Comparison of ENCODE assay signal across 17 cellular contexts in genomic region chr1:171606402-171606941, GRCh38. TPM values are rescaled to one million over a fixed set of nuclear protein-coding genes. Genes with fewer than 3 reads are reported as not detected.
A peak's percentile ranks its signal among the peaks of the same experiment; 100 is the strongest.
DNase-seq lines count a peak whose midpoint lies in the region; ATAC-seq and TF ChIP-seq lines count a peak whose summit lies in the region.
"Had no signal": no experiment of that assay in that cellular context is flagged by ENCODE, and none has a peak within 500 bp of the region (broad histone marks: within the 10 kb centered on the region; RNA-seq: fewer than 3 reads in every experiment).

No MANE protein-coding gene starts in this region.

- ATAC-seq in GM18861 (IDR thresholded peaks at IDR 0.05; ENCODE audit: unreplicated experiment) (peak; percentile 62), HG02678 (IDR thresholded peaks at IDR 0.05; ENCODE audit: unreplicated experiment) (peak; percentile 70), naive B cell (ENCODE audit: low read depth in 2 of 2) (no peak)
- ATAC-seq in stimulated activated naive CD8-positive, alpha-beta T cell treated with anti-CD3 and anti-CD28 coated beads, Interleukin-15, amount 100 ng/mL, for 72 hours, result no peak
- ATAC-seq: PC-3 had no signal

- no peaks in the 10 kb centered on the region for H3K9me3 Mint-ChIP-seq in naive B cell
- H3K9me3 Mint-ChIP-seq in stimulated activated naive CD8-positive, alpha-beta T cell treated with anti-CD3 and anti-CD28 coated beads, Interleukin-15, amount 100 ng/mL, for 72 hours, result no peaks in the 10 kb centered on the region
- H3K9me3 Mint-ChIP-seq: T-helper 1 cell treated with Interleukin-12 subunit alpha and Interleukin-12 subunit beta and Interleukin-4 antibody, amounts not matched to agents 30 μg/mL and 1 μg/mL, for 36 hours had no signal

- H2AFZ ChIP-seq in OCI-LY1 (ENCODE audit: low read length), result peak overlapping the region; percentile 97

- H3K27me3 ChIP-seq in OCI-LY1 (ENCODE audit: insufficient read depth, low read length), result no peaks in the 10 kb centered on the region
- H3K27me3 ChIP-seq: breast epithelium had no signal

- peak overlapping the region; percentile 37; the same call in 1 of the 2 replicates for H3K9ac ChIP-seq in OCI-LY1 (ENCODE audit: low read length)

- no peaks in the 10 kb centered on the region for H4K20me1 ChIP-seq in OCI-LY1 (ENCODE audit: insufficient read depth, low read length)

- peaks cover 0 to 7% (median 6%) of the 10 kb centered on the region in 3 donors for H3K4me1 Mint-ChIP-seq in naive B cell
- no peaks in the 10 kb centered on the region for H3K4me1 Mint-ChIP-seq in stimulated activated naive CD8-positive, alpha-beta T cell treated with anti-CD3 and anti-CD28 coated beads, Interleukin-15, amount 100 ng/mL, for 72 hours

- peak overlapping the region; percentile 15 to 92 (median 65) for H3K27ac Mint-ChIP-seq in naive B cell
- no peak overlapping the region for H3K27ac Mint-ChIP-seq in stimulated activated naive CD8-positive, alpha-beta T cell treated with anti-CD3 and anti-CD28 coated beads, Interleukin-15, amount 100 ng/mL, for 72 hours
- H3K27ac Mint-ChIP-seq: T-helper 1 cell treated with Interleukin-12 subunit alpha and Interleukin-12 subunit beta and Interleukin-4 antibody, amounts not matched to agents 30 μg/mL and 1 μg/mL, for 36 hours had no signal

- H3K27ac ChIP-seq in OCI-LY1 (ENCODE audit: low read depth, low read length, poor library complexity, severe bottlenecking), result peak overlapping the region; percentile 36
- H3K27ac ChIP-seq: breast epithelium, left ventricle myocardium inferior had no signal

- H3F3A ChIP-seq in OCI-LY1 (ENCODE audit: insufficient read depth, low read length), result no peaks in the 10 kb centered on the region

- no peaks in the 10 kb centered on the region for H3K9me2 ChIP-seq in OCI-LY1 (ENCODE audit: low read depth, low read length)

- no peaks in the 10 kb centered on the region for H3K36me3 ChIP-seq in OCI-LY1 (ENCODE audit: insufficient read depth, low read length)
- H3K36me3 ChIP-seq: breast epithelium, left ventricle myocardium inferior had no signal

- no peaks in the 10 kb centered on the region for H3K9me3 ChIP-seq in OCI-LY1 (ENCODE audit: low read length)
- H3K9me3 ChIP-seq: breast epithelium, left ventricle myocardium inferior had no signal

- no peak for TF ChIP-seq CTCF in OCI-LY1 (IDR thresholded peaks at IDR 0.05; ENCODE audit: low read length)

- no peak for DNase-seq in naive B cell
- DNase-seq in NCI-H2029 (lab: John Stamatoyannopoulos, UW), result no peak
- no peak for DNase-seq in stimulated activated naive CD8-positive, alpha-beta T cell treated with anti-CD3 and anti-CD28 coated beads, Interleukin-15, amount 100 ng/mL, for 72 hours
- DNase-seq in activated CD4-positive, alpha-beta T cell treated with anti-CD3 and anti-CD28 coated beads, Interleukin-2, amount 50 U/mL, for 48 hours, result no peak
- no peak for DNase-seq in central memory CD4-positive, alpha-beta T cell
- DNase-seq: activated CD4-positive, alpha-beta T cell treated with anti-CD3 and anti-CD28 coated beads, Interleukin-2, amount 50 U/mL, for 4 hours; activated effector memory CD4-positive, alpha-beta T cell treated with anti-CD3 and anti-CD28 coated beads, Interleukin-2, amount 50 U/mL, for 16 hours; left ventricle myocardium inferior; NCI-H2081 treated with DMSO at 0.1 percent for 48 hours; PC-3; stimulated activated CD4-positive, alpha-beta T cell treated with anti-CD3 and anti-CD28 coated beads, Interleukin-15, amount 100 ng/mL, for 24 hours; stimulated activated CD8-positive, alpha-beta memory T cell treated with anti-CD3 and anti-CD28 coated beads, Interleukin-4, amount 100 ng/mL, for 48 hours had no signal

- no peaks in the 10 kb centered on the region for H3K79me2 ChIP-seq in OCI-LY1 (ENCODE audit: insufficient read depth, low read length)

- H3K4me2 ChIP-seq in OCI-LY1 (ENCODE audit: low read length), result no peak overlapping the region

- H3K4me3 Mint-ChIP-seq in naive B cell, result no peak overlapping the region
- no peak overlapping the region for H3K4me3 Mint-ChIP-seq in stimulated activated naive CD8-positive, alpha-beta T cell treated with anti-CD3 and anti-CD28 coated beads, Interleukin-15, amount 100 ng/mL, for 72 hours
- H3K4me3 Mint-ChIP-seq: T-helper 1 cell treated with Interleukin-12 subunit alpha and Interleukin-12 subunit beta and Interleukin-4 antibody, amounts not matched to agents 30 μg/mL and 1 μg/mL, for 36 hours had no signal

- H3K4me1 ChIP-seq in OCI-LY1 (ENCODE audit: insufficient read depth, low read length, severe bottlenecking), result peaks cover 6% of the 10 kb centered on the region
- H3K4me1 ChIP-seq: breast epithelium, left ventricle myocardium inferior had no signal

- no peak overlapping the region for H3K4me3 ChIP-seq in OCI-LY1 (ENCODE audit: low read depth, low read length, poor library complexity, severe bottlenecking)
- H3K4me3 ChIP-seq: breast epithelium, left ventricle myocardium inferior had no signal

- no peaks in the 10 kb centered on the region for H3K36me3 Mint-ChIP-seq in naive B cell

- H3K27me3 Mint-ChIP-seq in naive B cell, result no peaks in the 10 kb centered on the region
- H3K27me3 Mint-ChIP-seq in stimulated activated naive CD8-positive, alpha-beta T cell treated with anti-CD3 and anti-CD28 coated beads, Interleukin-15, amount 100 ng/mL, for 72 hours, result no peaks in the 10 kb centered on the region

RNA-seq across cellular contexts. Expression of gene MYOCOS, which starts 15.6 kb away (rescaled TPM):
- not detected for polyA plus RNA-seq in naive B cell (ENCODE audit: low read depth in 6 of 6)

RNA-seq across cellular contexts. Expression of gene MYOC, which starts 46.0 kb away (rescaled TPM):
- not detected for polyA plus RNA-seq in naive B cell (ENCODE audit: low read depth in 6 of 6)

Comparison
In these comparisons a context has a peak if more than half of its experiments do, and no peak if none do; other contexts are left out.
1. ATAC-seq: peak in GM18861 (single experiment) and HG02678 (single experiment); none in naive B cell (0 of 2) and stimulated activated naive CD8-positive, alpha-beta T cell treated with anti-CD3 and anti-CD28 coated beads, Interleukin-15, amount 100 ng/mL, for 72 hours (single experiment).
2. H3K27ac Mint-ChIP-seq: peak in naive B cell (6 of 6); none in stimulated activated naive CD8-positive, alpha-beta T cell treated with anti-CD3 and anti-CD28 coated beads, Interleukin-15, amount 100 ng/mL, for 72 hours (0 of 2).